8 cellular contexts compared by ENCODE assay signal in genomic region chr10:45418417-45418858, GRCh38. TPM values are rescaled to one million over a fixed set of nuclear protein-coding genes. Genes with fewer than 3 reads are reported as not detected.
DNase-seq lines count a peak whose midpoint lies in the region; ATAC-seq and TF ChIP-seq lines count a peak whose summit lies in the region.

No MANE protein-coding gene starts in this region.

- in situ Hi-C loops in GM13976 (cut with MboI; ENCODE audit: low sequenced_read_pairs, unreplicated experiment): no loop called here

- peak overlapping the region; percentile 99 for H3K27ac Mint-ChIP-seq in T-cell

- no peak for TF ChIP-seq CTCF in GM13976 (IDR thresholded peaks at IDR 0.05; ENCODE audit: borderline replicate concordance, control extremely low read depth, extremely low read depth, insufficient read depth, missing control alignments)
- no peak for TF ChIP-seq CTCF in gastroesophageal sphincter (IDR thresholded peaks at IDR 0.05)

- no peak for TF ChIP-seq EP300 in gastroesophageal sphincter (IDR thresholded peaks at IDR 0.05)

- POLR2A ChIA-PET in T-cell (lab: Charles Lee): no interaction called here

- CTCF ChIA-PET in T-cell (lab: Charles Lee): no interaction called here

- no peak for TF ChIP-seq POLR2A in gastroesophageal sphincter (IDR thresholded peaks at IDR 0.05)

- H3K4me1 ChIP-seq in gastroesophageal sphincter: peaks cover 0 to 42% (median 26%) of the 10 kb centered on the region in 3 donors
- peaks cover 17% of the 10 kb centered on the region for H3K4me1 ChIP-seq in skeletal muscle satellite cell (ENCODE audit: control insufficient read depth, insufficient read depth, low read length)

- H3K27me3 ChIP-seq in gastroesophageal sphincter (no peaks in the 10 kb centered on the region), skeletal muscle satellite cell (ENCODE audit: control insufficient read depth, insufficient read depth, low read length) (peaks cover 40% of the 10 kb centered on the region)

- H3K9me3 ChIP-seq in gastroesophageal sphincter (no peaks in the 10 kb centered on the region), skeletal muscle satellite cell (replicated peaks; ENCODE audit: low read length) (no peaks in the 10 kb centered on the region)

- peak overlapping the region; percentile 94 for H3K4me2 ChIP-seq in skeletal muscle satellite cell (ENCODE audit: low read length)

- peaks cover 49 to 63% (median 60%) of the 10 kb centered on the region in 3 donors for H3K4me1 Mint-ChIP-seq in T-cell

- DNase-seq in GM13976 (ENCODE audit: low spot score) (peak; percentile 56), T-cell (no peak), NCI-H1092 treated with DMSO at 0.1 percent for 48 hours (lab: John Stamatoyannopoulos, UW) (no peak)

- ATAC-seq in T-cell (replicated peaks in 1 of 4) (no peak), gastroesophageal sphincter (no peak), HG02885 (IDR thresholded peaks at IDR 0.05; ENCODE audit: poor library complexity, unreplicated experiment) (no peak), HG02642 (IDR thresholded peaks at IDR 0.05; ENCODE audit: poor library complexity, unreplicated experiment) (no peak), HG03175 (IDR thresholded peaks at IDR 0.05; ENCODE audit: unreplicated experiment) (no peak)

- H3K36me3 ChIP-seq in gastroesophageal sphincter: no peaks in the 10 kb centered on the region
- H3K36me3 ChIP-seq in skeletal muscle satellite cell (ENCODE audit: insufficient read depth, low read length): no peaks in the 10 kb centered on the region

- no peaks in the 10 kb centered on the region for H3K36me3 Mint-ChIP-seq in T-cell

- H3K9ac ChIP-seq in skeletal muscle satellite cell (ENCODE audit: low read depth, low read length): no peak overlapping the region

- peak overlapping the region in 3 of 4 donors; percentile 87 to 91 (median 89) for H3K27ac ChIP-seq in gastroesophageal sphincter

- WGBS in gastroesophageal sphincter (ENCODE audit: low coverage in 1 of 2), 2 donors: 37% methylated on average over 8 of the region's 15 CpGs; no CpG with 5 or more reads in 1 of the 2 donors

- no peaks in the 10 kb centered on the region for H3K27me3 Mint-ChIP-seq in T-cell

- H3K4me3 Mint-ChIP-seq in T-cell: peak overlapping the region; percentile 84 to 96 (median 85)

- no peaks in the 10 kb centered on the region for H3K9me3 Mint-ChIP-seq in T-cell

- peak overlapping the region in 1 of 2 donors; percentile 65 for H3K4me3 ChIP-seq in gastroesophageal sphincter
- H3K4me3 ChIP-seq in skeletal muscle satellite cell (ENCODE audit: low read length): peak overlapping the region; percentile 76

RNA-seq across cellular contexts. Expression of gene ALOX5, which starts 44.4 kb away (rescaled TPM):
- total RNA-seq in T-cell: 10 to 100 TPM; 13.8 to 39.8 (median 16.1) TPM
- 10 to 100 TPM; 13.7 to 46.4 (median 17.9) TPM for total RNA-seq in gastroesophageal sphincter
- total RNA-seq in skeletal muscle satellite cell (2012; rRNA removed): not detected in 2 replicates
